17 cellular contexts compared by ENCODE assay signal in the genomic region with DNA sequence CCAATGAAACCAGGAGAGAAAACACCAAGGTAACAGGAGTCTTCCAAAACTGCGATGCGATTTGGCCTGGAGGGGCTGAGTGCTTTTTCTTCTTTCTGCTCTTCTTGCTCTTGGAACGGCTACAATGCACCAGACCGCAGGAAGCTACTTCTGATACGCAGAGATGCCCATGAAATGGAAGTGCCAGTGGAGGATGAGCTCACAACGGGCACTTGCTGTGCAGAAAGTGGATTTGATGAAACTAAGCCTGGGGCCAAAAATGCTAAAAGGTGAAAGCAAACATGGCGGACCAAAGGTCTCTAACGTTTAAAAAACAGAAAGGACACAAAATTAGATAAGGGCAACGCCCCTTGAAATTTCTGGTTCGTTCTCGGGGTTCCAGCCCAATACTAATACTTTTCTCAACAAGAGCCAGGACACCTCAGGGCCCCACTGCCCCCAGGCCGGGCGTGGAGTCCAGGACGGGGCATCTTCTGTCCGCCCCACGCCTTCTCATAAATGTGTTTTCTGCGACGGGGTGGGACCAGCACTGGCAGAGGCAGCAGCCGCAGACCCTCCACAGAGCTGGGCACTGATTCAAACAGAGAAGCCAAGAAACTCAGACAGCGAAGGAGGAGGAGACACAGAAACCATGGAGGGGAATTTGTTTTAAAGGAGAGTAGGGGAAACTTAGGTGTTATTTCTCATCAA.
"Had no signal": no experiment of that assay in that cellular context is flagged by ENCODE, and none has a peak within 500 bp of the region (broad histone marks: within the 10 kb centered on the region; RNA-seq: fewer than 3 reads in every experiment).

No MANE protein-coding gene starts in this region.

- H3K4me1 Mint-ChIP-seq: activated B cell treated with CpG ODN at 0.5 μM for 24 hours; activated CD4-positive, alpha-beta T cell treated with anti-CD3 and anti-CD28 coated beads for 36 hours had no signal

- H3K4me2 ChIP-seq: hepatocyte had no signal

- H3K27ac Mint-ChIP-seq: activated B cell treated with CpG ODN at 0.5 μM for 24 hours; activated CD4-positive, alpha-beta T cell treated with anti-CD3 and anti-CD28 coated beads for 36 hours; activated naive CD4-positive, alpha-beta T cell treated with anti-CD3 and anti-CD28 coated beads for 36 hours; activated naive CD8-positive, alpha-beta T cell treated with anti-CD3 and anti-CD28 coated beads, Interleukin-2, amount 10 ng/mL, durations not matched to agents 7 days and 5 days; activated T-cell treated with anti-CD3 and anti-CD28 coated beads, Interleukin-2, amount 50 U/mL, for 72 hours; memory B cell; natural killer cell treated with Interleukin-12 subunit alpha and Interleukin-12 subunit beta and Interleukin-15 and Interleukin-18, amount 100 ng/mL, for 72 hours; stimulated activated naive B cell treated with anti-CD40 and anti-IgM and Interleukin-4, amounts not matched to agents 10 μg/mL and 1 μg/mL and 100 μg/mL, for 72 hours had no signal

- H3K9ac ChIP-seq: parathyroid adenoma had no signal

- ATAC-seq: foreskin keratinocyte; natural killer cell treated with Interleukin-12 subunit alpha and Interleukin-12 subunit beta and Interleukin-15 and Interleukin-18, amount 100 ng/mL, for 72 hours had no signal

- H3K27me3 ChIP-seq: foreskin keratinocyte, hepatocyte, vagina had no signal

- H3K79me2 ChIP-seq: hepatocyte, parathyroid adenoma had no signal

- H3K4me1 ChIP-seq: foreskin keratinocyte, parathyroid adenoma, transverse colon had no signal

- H2AFZ ChIP-seq: hepatocyte, parathyroid adenoma had no signal

- H3K27ac ChIP-seq: foreskin keratinocyte, hepatocyte, parathyroid adenoma, transverse colon, vagina had no signal

- H3K9me3 Mint-ChIP-seq: activated B cell treated with CpG ODN at 0.5 μM for 24 hours; activated naive CD4-positive, alpha-beta T cell treated with anti-CD3 and anti-CD28 coated beads for 36 hours; activated naive CD8-positive, alpha-beta T cell treated with anti-CD3 and anti-CD28 coated beads, Interleukin-2, amount 10 ng/mL, durations not matched to agents 7 days and 5 days; activated T-cell treated with anti-CD3 and anti-CD28 coated beads, Interleukin-2, amount 50 U/mL, for 72 hours; memory B cell; natural killer cell treated with Interleukin-12 subunit alpha and Interleukin-12 subunit beta and Interleukin-15 and Interleukin-18, amount 100 ng/mL, for 72 hours; stimulated activated naive B cell treated with anti-CD40 and anti-IgM and Interleukin-4, amounts not matched to agents 10 μg/mL and 1 μg/mL and 100 μg/mL, for 72 hours had no signal

- DNase-seq: activated B cell treated with CpG ODN at 0.5 μM for 24 hours; activated naive CD8-positive, alpha-beta T cell treated with anti-CD3 and anti-CD28 coated beads, Interleukin-2, amount 10 ng/mL, durations not matched to agents 7 days and 5 days; amniotic stem cell; effector CD8-positive, alpha-beta T cell; erythroblast; foreskin keratinocyte; small intestine; stimulated activated naive B cell treated with anti-CD40 and anti-IgM and Interleukin-4, amounts not matched to agents 10 μg/mL and 1 μg/mL and 100 μg/mL, for 72 hours; transverse colon had no signal

- H3K36me3 ChIP-seq: transverse colon, vagina had no signal

- H3K4me3 ChIP-seq: hepatocyte, transverse colon, vagina had no signal

- H3K9me3 ChIP-seq: transverse colon, vagina had no signal

- H3K36me3 Mint-ChIP-seq: activated naive CD8-positive, alpha-beta T cell treated with anti-CD3 and anti-CD28 coated beads, Interleukin-2, amount 10 ng/mL, durations not matched to agents 7 days and 5 days; memory B cell; natural killer cell treated with Interleukin-12 subunit alpha and Interleukin-12 subunit beta and Interleukin-15 and Interleukin-18, amount 100 ng/mL, for 72 hours; stimulated activated naive B cell treated with anti-CD40 and anti-IgM and Interleukin-4, amounts not matched to agents 10 μg/mL and 1 μg/mL and 100 μg/mL, for 72 hours had no signal

- H3K27me3 Mint-ChIP-seq: activated CD4-positive, alpha-beta T cell treated with anti-CD3 and anti-CD28 coated beads for 36 hours; natural killer cell treated with Interleukin-12 subunit alpha and Interleukin-12 subunit beta and Interleukin-15 and Interleukin-18, amount 100 ng/mL, for 72 hours had no signal

- H3K4me3 Mint-ChIP-seq: activated B cell treated with CpG ODN at 0.5 μM for 24 hours; activated CD4-positive, alpha-beta T cell treated with anti-CD3 and anti-CD28 coated beads for 36 hours; activated naive CD4-positive, alpha-beta T cell treated with anti-CD3 and anti-CD28 coated beads for 36 hours; activated naive CD8-positive, alpha-beta T cell treated with anti-CD3 and anti-CD28 coated beads, Interleukin-2, amount 10 ng/mL, durations not matched to agents 7 days and 5 days; activated T-cell treated with anti-CD3 and anti-CD28 coated beads, Interleukin-2, amount 50 U/mL, for 72 hours; memory B cell; natural killer cell treated with Interleukin-12 subunit alpha and Interleukin-12 subunit beta and Interleukin-15 and Interleukin-18, amount 100 ng/mL, for 72 hours; stimulated activated naive B cell treated with anti-CD40 and anti-IgM and Interleukin-4, amounts not matched to agents 10 μg/mL and 1 μg/mL and 100 μg/mL, for 72 hours had no signal
